In genomic region chr3:95476534-95476933, GRCh38 we compare ENCODE assay signal across 35 cellular contexts.
"Had no signal": no experiment of that assay in that cellular context is flagged by ENCODE, and none has a peak within 500 bp of the region (broad histone marks: within the 10 kb centered on the region; RNA-seq: fewer than 3 reads in every experiment).

No MANE protein-coding gene starts in this region.

- H3K4me1 ChIP-seq: esophagus muscularis mucosa, gastroesophageal sphincter, heart right ventricle had no signal

- H3K36me3 ChIP-seq: brain microvascular endothelial cell, esophagus muscularis mucosa, gastroesophageal sphincter, heart right ventricle, WERI-Rb-1 had no signal

- H3K27me3 Mint-ChIP-seq: activated B cell treated with CpG ODN at 0.5 μM for 24 hours; activated CD8-positive, alpha-beta memory T cell treated with anti-CD3 and anti-CD28 coated beads, Interleukin-2, amount 10 ng/mL, durations not matched to agents 7 days and 5 days; activated naive CD4-positive, alpha-beta T cell treated with anti-CD3 and anti-CD28 coated beads, Interleukin-2, amount 10 ng/mL, durations not matched to agents 7 days and 5 days; activated naive CD8-positive, alpha-beta T cell; central memory CD8-positive, alpha-beta T cell; effector memory CD8-positive, alpha-beta T cell; T-helper 17 cell had no signal

- H3K9me3 ChIP-seq: esophagus muscularis mucosa, gastroesophageal sphincter, heart right ventricle had no signal

- FAIRE-seq: astrocyte, bronchial epithelial cell, colon had no signal

- H2AFZ ChIP-seq: hepatocyte had no signal

- H3K79me2 ChIP-seq: hepatocyte had no signal

- H3K27me3 ChIP-seq: brain microvascular endothelial cell, esophagus muscularis mucosa, gastroesophageal sphincter, heart right ventricle, hepatocyte had no signal

- H3K4me3 Mint-ChIP-seq: activated B cell treated with CpG ODN at 0.5 μM for 24 hours; activated CD8-positive, alpha-beta memory T cell treated with anti-CD3 and anti-CD28 coated beads, Interleukin-2, amount 10 ng/mL, durations not matched to agents 7 days and 5 days; activated CD8-positive, alpha-beta T cell treated with anti-CD3 and anti-CD28 coated beads, Interleukin-2, amount 10 ng/mL, durations not matched to agents 7 days and 5 days; activated naive CD4-positive, alpha-beta T cell treated with anti-CD3 and anti-CD28 coated beads, Interleukin-2, amount 10 ng/mL, durations not matched to agents 7 days and 5 days; activated naive CD8-positive, alpha-beta T cell; activated T-cell treated with anti-CD3 and anti-CD28 coated beads, Interleukin-2, amount 50 U/mL, for 72 hours; central memory CD8-positive, alpha-beta T cell; effector memory CD8-positive, alpha-beta T cell; T-helper 17 cell; T-helper 2 cell treated with Interferon-gamma antibody and Interleukin-4, amounts not matched to agents 5 μg/mL and 100 μg/mL, for 36 hours had no signal

- H3K4me3 ChIP-seq: esophagus muscularis mucosa, gastroesophageal sphincter, heart right ventricle, hepatocyte had no signal

- DNase-seq: activated B cell treated with CpG ODN at 0.5 μM for 24 hours; activated CD4-positive, alpha-beta T cell treated with anti-CD3 and anti-CD28 coated beads for 48 hours; activated CD4-positive, alpha-beta T cell treated with anti-CD3 and anti-CD28 coated beads, Interleukin-2, amount 50 U/mL, for 1 hour; activated CD4-positive, alpha-beta T cell treated with anti-CD3 and anti-CD28 coated beads, Interleukin-2, amount 50 U/mL, for 48 hours; activated CD8-positive, alpha-beta memory T cell treated with anti-CD3 and anti-CD28 coated beads, Interleukin-2, amount 10 ng/mL, durations not matched to agents 7 days and 5 days; activated CD8-positive, alpha-beta memory T cell treated with anti-CD3 and anti-CD28 coated beads, Interleukin-2, amount 50 U/mL, for 4 hours; activated CD8-positive, alpha-beta T cell treated with anti-CD3 and anti-CD28 coated beads, Interleukin-2, amount 10 ng/mL, durations not matched to agents 7 days and 5 days; activated gamma-delta T cell; activated naive CD4-positive, alpha-beta T cell; activated naive CD4-positive, alpha-beta T cell treated with anti-CD3 and anti-CD28 coated beads, Interleukin-2, amount 10 ng/mL, durations not matched to agents 7 days and 5 days; activated T-cell treated with anti-CD3 and anti-CD28 coated beads, Interleukin-2, amount 50 U/mL, for 1 hour; activated T-cell treated with anti-CD3 and anti-CD28 coated beads, Interleukin-2, amount 50 U/mL, for 72 hours; amniotic stem cell; anterior cingulate cortex; brain microvascular endothelial cell; cortex of kidney; dermis blood vessel endothelial cell; effector CD4-positive, alpha-beta T cell; effector memory CD8-positive, alpha-beta T cell; erythroblast; foreskin melanocyte; heart right ventricle; T-helper 17 cell; T1000; WERI-Rb-1 had no signal

- H3K4me2 ChIP-seq: hepatocyte had no signal

- H3K36me3 Mint-ChIP-seq: activated CD8-positive, alpha-beta memory T cell treated with anti-CD3 and anti-CD28 coated beads, Interleukin-2, amount 10 ng/mL, durations not matched to agents 7 days and 5 days; activated naive CD4-positive, alpha-beta T cell treated with anti-CD3 and anti-CD28 coated beads, Interleukin-2, amount 10 ng/mL, durations not matched to agents 7 days and 5 days; activated naive CD8-positive, alpha-beta T cell had no signal

- H3K4me1 Mint-ChIP-seq: activated B cell treated with CpG ODN at 0.5 μM for 24 hours; activated CD8-positive, alpha-beta memory T cell treated with anti-CD3 and anti-CD28 coated beads, Interleukin-2, amount 10 ng/mL, durations not matched to agents 7 days and 5 days; activated naive CD4-positive, alpha-beta T cell treated with anti-CD3 and anti-CD28 coated beads, Interleukin-2, amount 10 ng/mL, durations not matched to agents 7 days and 5 days; central memory CD8-positive, alpha-beta T cell; T-helper 17 cell had no signal

- ATAC-seq: activated CD4-positive, CD25-positive, alpha-beta regulatory T cell treated with anti-CD3 and anti-CD28 coated beads, Interleukin-2, amount 50 U/mL, for 24 hours; activated CD8-positive, alpha-beta memory T cell treated with anti-CD3 and anti-CD28 coated beads, Interleukin-2, amount 10 ng/mL, durations not matched to agents 7 days and 5 days; activated CD8-positive, alpha-beta T cell treated with anti-CD3 and anti-CD28 coated beads, Interleukin-2, amount 10 ng/mL, durations not matched to agents 7 days and 5 days; activated T-cell treated with anti-CD3 and anti-CD28 coated beads, Interleukin-2, amount 50 U/mL, for 72 hours; effector memory CD8-positive, alpha-beta T cell; gastroesophageal sphincter; heart right ventricle; T-helper 17 cell had no signal

- H3K9me3 Mint-ChIP-seq: activated naive CD4-positive, alpha-beta T cell treated with anti-CD3 and anti-CD28 coated beads, Interleukin-2, amount 10 ng/mL, durations not matched to agents 7 days and 5 days; activated T-cell treated with anti-CD3 and anti-CD28 coated beads, Interleukin-2, amount 50 U/mL, for 72 hours had no signal

- H3K27ac Mint-ChIP-seq: activated B cell treated with CpG ODN at 0.5 μM for 24 hours; activated CD8-positive, alpha-beta memory T cell treated with anti-CD3 and anti-CD28 coated beads, Interleukin-2, amount 10 ng/mL, durations not matched to agents 7 days and 5 days; activated CD8-positive, alpha-beta T cell treated with anti-CD3 and anti-CD28 coated beads, Interleukin-2, amount 10 ng/mL, durations not matched to agents 7 days and 5 days; activated naive CD4-positive, alpha-beta T cell treated with anti-CD3 and anti-CD28 coated beads, Interleukin-2, amount 10 ng/mL, durations not matched to agents 7 days and 5 days; activated naive CD8-positive, alpha-beta T cell; activated T-cell treated with anti-CD3 and anti-CD28 coated beads, Interleukin-2, amount 50 U/mL, for 72 hours; effector memory CD8-positive, alpha-beta T cell; T-helper 17 cell; T-helper 2 cell treated with Interferon-gamma antibody and Interleukin-4, amounts not matched to agents 5 μg/mL and 100 μg/mL, for 36 hours had no signal

- H3K27ac ChIP-seq: brain microvascular endothelial cell, esophagus muscularis mucosa, gastroesophageal sphincter, heart right ventricle, hepatocyte, WERI-Rb-1 had no signal
